In genomic region chr6:118735320-118735719, GRCh38 we compare ENCODE assay signal across 11 cellular contexts.
DNase-seq lines count a peak whose midpoint lies in the region; TF ChIP-seq lines count a peak whose summit lies in the region.
"Had no signal": no experiment of that assay in that cellular context is flagged by ENCODE, and none has a peak within 500 bp of the region (broad histone marks: within the 10 kb centered on the region; RNA-seq: fewer than 3 reads in every experiment).

No MANE protein-coding gene starts in this region.

- intact Hi-C loops in MCF 10A (cut with micrococcal nuclease) (no loop called here), breast epithelium (cut with DNase I; ENCODE audit: low total_unique reads) (no loop called here), prostate gland (cut with DNase I) (no loop called here)

- H3K36me3 Mint-ChIP-seq in MCF 10A (ENCODE audit: insufficient read depth, unreplicated experiment) = no peaks in the 10 kb centered on the region
- no peaks in the 10 kb centered on the region for H3K36me3 Mint-ChIP-seq in type B pancreatic cell
- H3K36me3 Mint-ChIP-seq: CD14-positive monocyte had no signal

- DNase-seq in MCF 10A (ENCODE audit: unreplicated experiment) (peak; percentile 13), breast epithelium (ENCODE audit: low spot score in 2 of 2) (no peak), SK-N-SH (peak; percentile 54), cardiac muscle cell (ENCODE audit: low read depth in 1 of 2, low spot score in 1 of 2) (peak; percentile 29 to 35), type B pancreatic cell (ENCODE audit: extremely low spot score, unreplicated experiment) (no peak), prostate gland (ENCODE audit: low spot score) (no peak), foreskin melanocyte (no peak)
- no peak for DNase-seq in NK-92 treated with Interleukin-12 subunit alpha and Interleukin-12 subunit beta, amount 100 ng/mL, for 24 hours (lab: John Stamatoyannopoulos, UW)
- DNase-seq: colonic mucosa; stimulated activated CD8-positive, alpha-beta memory T cell treated with anti-CD3 and anti-CD28 coated beads, Interleukin-4, amount 100 ng/mL, for 48 hours had no signal

- 92% methylated on average over 2 of the region's 2 CpGs for WGBS in SK-N-SH (ENCODE audit: low lambda C conversion rate)
- 74% methylated on average over 2 of the region's 2 CpGs for WGBS in prostate gland

- no peak for TF ChIP-seq POLR2A in breast epithelium (IDR thresholded peaks at IDR 0.05)
- TF ChIP-seq POLR2A in prostate gland (IDR thresholded peaks at IDR 0.05) = no peak

- H3F3A ChIP-seq in SK-N-SH (replicated peaks; ENCODE audit: insufficient read depth) = no peaks in the 10 kb centered on the region

- H3K9me2 ChIP-seq in SK-N-SH = no peaks in the 10 kb centered on the region

- H4K20me1 ChIP-seq in SK-N-SH (ENCODE audit: insufficient read depth) = no peaks in the 10 kb centered on the region

- no peak overlapping the region for H3K9ac ChIP-seq in SK-N-SH

- H3K4me1 ChIP-seq in breast epithelium (no peaks in the 10 kb centered on the region), SK-N-SH (ENCODE audit: control insufficient read depth in 1 of 2, insufficient read depth in 2 of 2, low read depth in 1 of 2, low read length in 1 of 2) (peaks cover 0 to 3% of the 10 kb centered on the region in 2 experiments; a peak in 1 of 4 replicates), cardiac muscle cell (ENCODE audit: low read depth) (no peaks in the 10 kb centered on the region), prostate gland (replicated peaks) (no peaks in the 10 kb centered on the region)
- H3K4me1 ChIP-seq: colonic mucosa had no signal

- no peaks in the 10 kb centered on the region for H3K4me1 Mint-ChIP-seq in MCF 10A (ENCODE audit: insufficient read depth, unreplicated experiment)
- H3K4me1 Mint-ChIP-seq in type B pancreatic cell (ENCODE audit: unreplicated experiment) = peaks cover 4% of the 10 kb centered on the region

- no peak overlapping the region for H3K27ac ChIP-seq in breast epithelium
- no peak overlapping the region for H3K27ac ChIP-seq in SK-N-SH (ENCODE audit: low read depth in 2 of 2, low read length in 1 of 2)
- no peak overlapping the region for H3K27ac ChIP-seq in cardiac muscle cell
- no peak overlapping the region for H3K27ac ChIP-seq in prostate gland
- H3K27ac ChIP-seq: colonic mucosa had no signal

- H3K9me3 Mint-ChIP-seq in MCF 10A (ENCODE audit: unreplicated experiment) (no peaks in the 10 kb centered on the region), type B pancreatic cell (no peaks in the 10 kb centered on the region)

- H3K27me3 ChIP-seq in breast epithelium (no peaks in the 10 kb centered on the region), SK-N-SH (ENCODE audit: insufficient read depth) (no peaks in the 10 kb centered on the region), cardiac muscle cell (no peaks in the 10 kb centered on the region), prostate gland (replicated peaks; ENCODE audit: insufficient read depth) (no peaks in the 10 kb centered on the region)
- H3K27me3 ChIP-seq: colonic mucosa had no signal

- TF ChIP-seq RAD21 in SK-N-SH (IDR thresholded peaks at IDR 0.05; ENCODE audit: low read length) = peak; percentile 45

- H3K36me3 ChIP-seq in breast epithelium = no peaks in the 10 kb centered on the region
- no peaks in the 10 kb centered on the region for H3K36me3 ChIP-seq in SK-N-SH (replicated peaks in 1 of 2; ENCODE audit: control insufficient read depth in 1 of 2, insufficient read depth in 2 of 2, low read length in 1 of 2)
- H3K36me3 ChIP-seq in cardiac muscle cell = no peaks in the 10 kb centered on the region
- H3K36me3 ChIP-seq in prostate gland = no peaks in the 10 kb centered on the region
- H3K36me3 ChIP-seq: colonic mucosa had no signal

- H3K4me3 Mint-ChIP-seq in MCF 10A (ENCODE audit: unreplicated experiment) = no peak overlapping the region
- no peak overlapping the region for H3K4me3 Mint-ChIP-seq in type B pancreatic cell
- H3K4me3 Mint-ChIP-seq: CD14-positive monocyte had no signal

- H2AFZ ChIP-seq in SK-N-SH (ENCODE audit: low read depth) = no peak overlapping the region

- TF ChIP-seq EP300 in SK-N-SH (IDR thresholded peaks at IDR 0.05; ENCODE audit: borderline replicate concordance in 1 of 2, low read depth in 1 of 2, low read length in 1 of 2) = no peak

- H3K4me2 ChIP-seq in SK-N-SH = no peak overlapping the region

- no peak overlapping the region for H3K27ac Mint-ChIP-seq in MCF 10A (ENCODE audit: low read depth, unreplicated experiment)
- H3K27ac Mint-ChIP-seq in type B pancreatic cell = no peak overlapping the region

- no peaks in the 10 kb centered on the region for H3K79me2 ChIP-seq in SK-N-SH (ENCODE audit: insufficient read depth)

- BruUV-seq in MCF 10A (replicated peaks; lab: Mats Ljungman, UMichigan) = no TSS peak

- POLR2A ChIA-PET in MCF 10A (lab: Yijun Ruan, JAX) = no interaction called here
- POLR2A ChIA-PET in SK-N-SH (lab: Yijun Ruan, JAX) = no interaction called here

- peaks cover 24% of the 10 kb centered on the region for H3K27me3 Mint-ChIP-seq in MCF 10A (ENCODE audit: insufficient read depth, unreplicated experiment)
- no peaks in the 10 kb centered on the region for H3K27me3 Mint-ChIP-seq in type B pancreatic cell

- TF ChIP-seq CTCF in MCF 10A (IDR thresholded peaks at IDR 0.05; ENCODE audit: unreplicated experiment) (no peak), breast epithelium (IDR thresholded peaks at IDR 0.05) (no peak), SK-N-SH (IDR thresholded peaks at IDR 0.05) (peak; percentile 43), cardiac muscle cell (IDR thresholded peaks at IDR 0.05; ENCODE audit: low read depth, low read length) (peak; percentile 63), type B pancreatic cell (conservative IDR thresholded peaks at IDR 0.05) (peak; percentile 56), prostate gland (IDR thresholded peaks at IDR 0.05) (no peak)

- no peaks in the 10 kb centered on the region for H3K9me3 ChIP-seq in breast epithelium
- H3K9me3 ChIP-seq in SK-N-SH = no peaks in the 10 kb centered on the region
- no peaks in the 10 kb centered on the region for H3K9me3 ChIP-seq in cardiac muscle cell (ENCODE audit: low read depth)
- no peaks in the 10 kb centered on the region for H3K9me3 ChIP-seq in prostate gland
- H3K9me3 ChIP-seq: colonic mucosa had no signal

- H3K4me3 ChIP-seq in breast epithelium (no peak overlapping the region), SK-N-SH (ENCODE audit: low read depth in 2 of 2, low read length in 1 of 2) (no peak overlapping the region), cardiac muscle cell (no peak overlapping the region), prostate gland (no peak overlapping the region)
- H3K4me3 ChIP-seq: colonic mucosa had no signal

- CTCF ChIA-PET in MCF 10A (lab: Yijun Ruan, JAX) = no interaction called here
- CTCF ChIA-PET in SK-N-SH (lab: Yijun Ruan, JAX) = no interaction called here

TF ChIP-seq in SK-N-SH, 30 proteins besides CTCF, POLR2A, EP300 and RAD21:
- TF ChIP-seq ELF1 (IDR thresholded peaks at IDR 0.05) = no peak
- TF ChIP-seq SMC3 (IDR thresholded peaks at IDR 0.05; ENCODE audit: low read depth, low read length) = peak; percentile 26; the same call in 1 of the 2 replicates
- no peak for TF ChIP-seq TEAD4 (IDR thresholded peaks at IDR 0.05; ENCODE audit: borderline replicate concordance, insufficient read depth)
- no peak for TF ChIP-seq PBX3 (IDR thresholded peaks at IDR 0.05)

Comparison
In these comparisons a context has a peak if more than half of its experiments do, and no peak if none do; other contexts are left out.
1. DNase-seq: peak in MCF 10A (single experiment), SK-N-SH (single experiment) and cardiac muscle cell (2 of 2); none in breast epithelium (0 of 2), type B pancreatic cell (single experiment), NK-92 treated with Interleukin-12 subunit alpha and Interleukin-12 subunit beta, amount 100 ng/mL, for 24 hours (single experiment), prostate gland (single experiment) and foreskin melanocyte (single experiment).
2. CTCF ChIP-seq: peak in SK-N-SH (single experiment), cardiac muscle cell (single experiment) and type B pancreatic cell (single experiment); none in MCF 10A (single experiment), breast epithelium (0 of 3) and prostate gland (0 of 4).